ENCODE assay signal across 1 cellular context in the genomic region with DNA sequence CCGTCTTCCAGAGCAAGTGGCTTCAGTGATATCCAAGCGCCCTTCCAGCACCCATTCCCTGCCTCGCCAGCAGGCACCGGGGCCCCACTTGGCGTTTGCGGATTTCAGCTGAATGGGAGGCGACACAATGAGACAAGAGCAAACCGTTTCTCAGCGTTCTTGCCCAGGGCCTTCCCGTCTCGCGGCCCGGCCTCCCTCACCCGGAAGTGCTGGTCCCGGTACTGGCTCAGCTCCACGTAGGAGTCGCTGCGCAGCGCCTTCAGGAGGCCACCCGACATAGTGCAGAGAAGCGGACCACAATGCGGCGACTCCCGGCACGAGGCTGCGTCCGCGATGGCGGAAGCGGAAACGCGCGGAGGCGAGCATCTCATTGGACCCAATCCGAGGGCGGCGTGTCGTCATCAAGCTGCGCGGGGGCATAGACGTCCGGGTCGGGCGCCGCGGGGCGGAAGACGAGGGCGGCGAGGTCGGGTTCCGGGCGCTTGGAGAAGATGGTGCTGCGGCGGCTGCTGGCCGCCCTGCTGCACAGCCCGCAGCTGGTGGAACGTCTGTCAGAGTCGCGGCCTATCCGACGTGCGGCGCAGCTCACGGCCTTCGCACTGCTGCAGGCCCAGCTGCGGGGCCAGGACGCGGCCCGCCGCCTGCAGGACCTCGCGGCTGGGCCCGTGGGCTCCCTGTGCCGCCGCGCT.
A peak's percentile ranks its signal among the peaks of the same experiment; 100 is the strongest.
TF ChIP-seq lines count a peak whose summit lies in the region.

Gene NCBP2, minus strand, starts transcription at position 303 of the 689 bp plus-strand sequence. Its CDS starts 25 bp downstream, at position 278.

TF ChIP-seq in neural cell, 6 proteins besides CTCF, POLR2A, EP300 and RAD21 (continued from another document):
- TF ChIP-seq REST (IDR thresholded peaks at IDR 0.05; ENCODE audit: borderline replicate concordance) (peak; percentile 82), POLR2AphosphoS5 (IDR thresholded peaks at IDR 0.05) (peak; percentile 95)
TF ChIP-seq in neural cell: peak in this region for 4.
